Comparison of ENCODE assay signal across 8 cellular contexts in genomic region chrX:86148024-86148511, GRCh38. TPM values are rescaled to one million over a fixed set of nuclear protein-coding genes. Genes with fewer than 3 reads are reported as not detected.
DNase-seq lines count a peak whose midpoint lies in the region; ATAC-seq lines count a peak whose summit lies in the region.

Gene DACH2, plus strand, starts transcription at chrX:86148451.

- DNase-seq in Ammon's horn (ENCODE audit: low spot score) (peak; percentile 80), T1000 (lab: John Stamatoyannopoulos, UW) (peak; percentile 71), dermis microvascular lymphatic vessel endothelial cell (ENCODE audit: low read depth in 2 of 2) (peak; percentile 26 to 68), left kidney (ENCODE audit: low read depth, low spot score) (peak; percentile 95), SW 1271 (lab: John Stamatoyannopoulos, UW) (no peak)
- peak in 2 of 3 donors; percentile 16 to 22 for DNase-seq in stimulated activated CD4-positive, alpha-beta T cell treated with anti-CD3 and anti-CD28 coated beads, Interleukin-12 subunit alpha, Interleukin-12 subunit beta, amount 100 ng/mL, for 48 hours (ENCODE audit: low read depth in 2 of 3, low spot score in 1 of 3)

- ATAC-seq in GM19468 (IDR thresholded peaks at IDR 0.05; ENCODE audit: extremely low read depth, unreplicated experiment) (peak; percentile 89), HG03575 (IDR thresholded peaks at IDR 0.05; ENCODE audit: extremely low read depth, insufficient number of reproducible peaks, low FRiP score, unreplicated experiment) (peak; percentile 94)

RNA-seq across cellular contexts. Expression of gene DACH2, which starts in this region (rescaled TPM):
- not detected in 2 replicates for total RNA-seq in dermis microvascular lymphatic vessel endothelial cell

Comparison
In these comparisons a context has a peak if more than half of its experiments do, and no peak if none do; other contexts are left out.
1. Peak in DNase-seq in dermis microvascular lymphatic vessel endothelial cell; RNA of the gene not detected or under 1 TPM.
2. DNase-seq: peak in Ammon's horn (single experiment), T1000 (single experiment), left kidney (single experiment) and stimulated activated CD4-positive, alpha-beta T cell treated with anti-CD3 and anti-CD28 coated beads, Interleukin-12 subunit alpha, Interleukin-12 subunit beta, amount 100 ng/mL, for 48 hours (2 of 3); none in SW 1271 (0 of 2).